In genomic region chr3:61605589-61606175, GRCh38 we compare ENCODE assay signal across 18 cellular contexts. TPM values are rescaled to one million over a fixed set of nuclear protein-coding genes. Genes with fewer than 3 reads are reported as not detected.
DNase-seq lines count a peak whose midpoint lies in the region; ATAC-seq and TF ChIP-seq lines count a peak whose summit lies in the region.
"Had no signal": no experiment of that assay in that cellular context is flagged by ENCODE, and none has a peak within 500 bp of the region (broad histone marks: within the 10 kb centered on the region; RNA-seq: fewer than 3 reads in every experiment).

No MANE protein-coding gene starts in this region.

- no peak overlapping the region for H3K4me3 ChIP-seq in cardiac fibroblast (replicated peaks in 1 of 2; ENCODE audit: low read depth in 2 of 2, low read length in 2 of 2)
- no peak overlapping the region for H3K4me3 ChIP-seq in neuronal stem cell (ENCODE audit: low read length in 2 of 2)
- H3K4me3 ChIP-seq: GM12878, HAP-1, K562 had no signal

- peak overlapping the region; percentile 50 for H3K18ac ChIP-seq in neuronal stem cell (ENCODE audit: low read length)

- DNase-seq in DMS 273 (lab: John Stamatoyannopoulos, UW; ENCODE audit: unreplicated experiment): peak; percentile 24
- no peak for DNase-seq in DMS 273 treated with DMSO at 0.1 percent for 48 hours (lab: John Stamatoyannopoulos, UW)
- peak; percentile 17 for DNase-seq in cardiac fibroblast (ENCODE audit: low read depth in 2 of 2)
- DNase-seq in neuronal stem cell (ENCODE audit: low spot score): no peak
- no peak for DNase-seq in islet precursor cell
- DNase-seq in SIG-M5 treated with dmso at 0.1 percent for 504 hours (lab: John Stamatoyannopoulos, UW; ENCODE audit: unreplicated experiment): no peak
- DNase-seq: CD8-positive, alpha-beta T cell; COR-L47; DMS53; GOT3; HFFc6 had no signal

- no peak overlapping the region for H3K14ac ChIP-seq in neuronal stem cell (ENCODE audit: low read length)

- no peak overlapping the region for H4K8ac ChIP-seq in neuronal stem cell (ENCODE audit: low read depth, low read length)

- H2BK12ac ChIP-seq in neuronal stem cell (ENCODE audit: low read length): no peak overlapping the region

- H2BK15ac ChIP-seq in neuronal stem cell (ENCODE audit: low read length): no peak overlapping the region

- ATAC-seq in HG02798 (IDR thresholded peaks at IDR 0.05; ENCODE audit: poor library complexity, unreplicated experiment): no peak
- ATAC-seq: CD8-positive, alpha-beta T cell; GM12878; K562 had no signal

- no peak overlapping the region for H2BK5ac ChIP-seq in neuronal stem cell (ENCODE audit: low read length)

- H2AFZ ChIP-seq in neuronal stem cell (ENCODE audit: low read length): no peak overlapping the region

- no peak overlapping the region for H3K4ac ChIP-seq in neuronal stem cell (ENCODE audit: low read length)

- H2AK5ac ChIP-seq in neuronal stem cell (ENCODE audit: low read depth, low read length): no peak overlapping the region

- peaks cover 5 to 10% of the 10 kb centered on the region in 2 donors for H3K9me3 ChIP-seq in neuronal stem cell (replicated peaks in 1 of 2; ENCODE audit: control insufficient read depth in 2 of 2, insufficient read depth in 1 of 2, low read depth in 1 of 2, low read length in 2 of 2)
- H3K9me3 ChIP-seq: HAP-1 had no signal

- peaks cover 0 to 7% of the 10 kb centered on the region in 2 donors for H3K4me1 ChIP-seq in neuronal stem cell (ENCODE audit: control insufficient read depth in 2 of 2, insufficient read depth in 1 of 2, low read depth in 1 of 2, low read length in 2 of 2)
- H3K4me1 ChIP-seq: HAP-1 had no signal

- H3K36me3 ChIP-seq in neuronal stem cell (replicated peaks in 1 of 2; ENCODE audit: control insufficient read depth in 2 of 2, insufficient read depth in 2 of 2, low read length in 2 of 2): peaks cover 0 to 2% of the 10 kb centered on the region in 2 donors
- H3K36me3 ChIP-seq: HAP-1 had no signal

- H3K79me1 ChIP-seq in neuronal stem cell (ENCODE audit: low read depth, low read length): peaks cover 10% of the 10 kb centered on the region

- H4K91ac ChIP-seq in neuronal stem cell (ENCODE audit: low read depth, low read length, poor library complexity): no peak overlapping the region

- H3K27ac ChIP-seq in neuronal stem cell (replicated peaks; ENCODE audit: low read length): no peak overlapping the region
- H3K27ac ChIP-seq: 22Rv1, HL-60 had no signal

- WGBS in neuronal stem cell (ENCODE audit: extremely low coverage in 2 of 2, insufficient read length in 2 of 2, insufficient replicate concordance in 1 of 2), 2 donors: no CpG with 5 or more reads among the region's 4 CpGs

- no peak overlapping the region for H3K4me2 ChIP-seq in neuronal stem cell (ENCODE audit: insufficient read depth, low read length, poor library complexity, severe bottlenecking)

- TF ChIP-seq CTCF in cardiac fibroblast (IDR thresholded peaks at IDR 0.05; ENCODE audit: low read depth, low read length): no peak

- H3K27me3 ChIP-seq in neuronal stem cell (ENCODE audit: control insufficient read depth in 3 of 3, insufficient read depth in 3 of 3, low read depth in 1 of 3, low read length in 3 of 3): no peaks in the 10 kb centered on the region

- H2BK120ac ChIP-seq in neuronal stem cell (ENCODE audit: low read depth, low read length): no peak overlapping the region

- H3K23ac ChIP-seq in neuronal stem cell (ENCODE audit: low read depth, low read length, poor library complexity): no peak overlapping the region

- no peak overlapping the region for H3K9ac ChIP-seq in neuronal stem cell (ENCODE audit: low read depth, low read length, poor library complexity)

RNA-seq across cellular contexts. Expression of gene PTPRG, which starts 44.3 kb away (rescaled TPM):
- 21.8 TPM for polyA plus RNA-seq in neuronal stem cell (2013, experiment 1 of 2)
- polyA plus RNA-seq in neuronal stem cell (2013, experiment 2 of 2): 22.1 TPM
- polyA plus RNA-seq: CD14-positive monocyte, K562 had no signal

Comparison
In these comparisons a context has a peak if more than half of its experiments do, and no peak if none do; other contexts are left out.
1. DNase-seq: peak in DMS 273 (single experiment) and cardiac fibroblast (2 of 2); none in DMS 273 treated with DMSO at 0.1 percent for 48 hours (single experiment), neuronal stem cell (single experiment), islet precursor cell (single experiment) and SIG-M5 treated with dmso at 0.1 percent for 504 hours (single experiment).